31 cellular contexts compared by ENCODE assay signal in genomic region chr12:116619246-116619645, GRCh38.
"Had no signal": no experiment of that assay in that cellular context is flagged by ENCODE, and none has a peak within 500 bp of the region (broad histone marks: within the 10 kb centered on the region; RNA-seq: fewer than 3 reads in every experiment).

No MANE protein-coding gene starts in this region.

- H3K27me3 Mint-ChIP-seq: activated CD4-positive, alpha-beta T cell treated with anti-CD3 and anti-CD28 coated beads for 36 hours had no signal

- H3K36me3 Mint-ChIP-seq: activated CD4-positive, alpha-beta memory T cell treated with anti-CD3 and anti-CD28 coated beads for 36 hours; activated CD8-positive, alpha-beta memory T cell treated with anti-CD3 and anti-CD28 coated beads, Interleukin-2, amount 10 ng/mL, durations not matched to agents 7 days and 5 days; activated naive CD8-positive, alpha-beta T cell had no signal

- DNase-seq: activated B cell treated with CpG ODN at 0.5 μM for 24 hours; activated CD4-positive, alpha-beta memory T cell treated with anti-CD3 and anti-CD28 coated beads for 36 hours; activated CD4-positive, alpha-beta T cell treated with anti-CD3 and anti-CD28 coated beads for 36 hours; activated CD4-positive, alpha-beta T cell treated with anti-CD3 and anti-CD28 coated beads, Interleukin-2, amount 10 ng/mL, durations not matched to agents 24 days and 14 days; activated CD8-positive, alpha-beta memory T cell treated with anti-CD3 and anti-CD28 coated beads, Interleukin-2, amount 10 ng/mL, durations not matched to agents 7 days and 5 days; activated CD8-positive, alpha-beta memory T cell treated with anti-CD3 and anti-CD28 coated beads, Interleukin-2, amount 50 U/mL, for 48 hours; activated CD8-positive, alpha-beta T cell treated with anti-CD3 and anti-CD28 coated beads, Interleukin-2, amount 10 ng/mL, durations not matched to agents 7 days and 5 days; activated effector memory CD4-positive, alpha-beta T cell treated with Interleukin-2 at 50 U/mL for 16 hours; activated gamma-delta T cell treated with Interleukin-2 at 50 U/mL for 16 hours; activated naive CD4-positive, alpha-beta T cell treated with anti-CD3 and anti-CD28 coated beads, Interleukin-2, amount 50 U/mL, for 16 hours; activated naive CD4-positive, alpha-beta T cell treated with Interleukin-2 at 50 U/mL for 16 hours; activated T-cell treated with anti-CD3 and anti-CD28 coated beads for 4 hours; activated T-cell treated with anti-CD3 and anti-CD28 coated beads, Interleukin-2, amount 50 U/mL, for 24 hours; amygdala; body of pancreas; central memory CD4-positive, alpha-beta T cell; cerebellar nuclear complex; colonic mucosa; effector CD8-positive, alpha-beta T cell; esophagus squamous epithelium; foreskin melanocyte; T-helper 1 cell; T-helper 17 cell; T1000; WERI-Rb-1 had no signal

- H3K4me3 Mint-ChIP-seq: activated B cell treated with CpG ODN at 0.5 μM for 24 hours; activated CD4-positive, alpha-beta memory T cell treated with anti-CD3 and anti-CD28 coated beads for 36 hours; activated CD4-positive, alpha-beta T cell treated with anti-CD3 and anti-CD28 coated beads for 36 hours; activated CD4-positive, alpha-beta T cell treated with anti-CD3 and anti-CD28 coated beads, Interleukin-2, amount 10 ng/mL, durations not matched to agents 24 days and 14 days; activated CD8-positive, alpha-beta memory T cell treated with anti-CD3 and anti-CD28 coated beads, Interleukin-2, amount 10 ng/mL, durations not matched to agents 7 days and 5 days; activated CD8-positive, alpha-beta T cell treated with anti-CD3 and anti-CD28 coated beads, Interleukin-2, amount 10 ng/mL, durations not matched to agents 7 days and 5 days; activated naive CD8-positive, alpha-beta T cell; activated T-cell treated with anti-CD3 and anti-CD28 coated beads, Interleukin-2, amount 50 U/mL, for 24 hours; activated T-helper 17 cell treated with anti-CD3 and anti-CD28 coated beads, Interleukin-2, amount 50 U/mL, for 72 hours; T-helper 17 cell; T-helper 2 cell treated with Interferon-gamma antibody and Interleukin-4, amounts not matched to agents 5 μg/mL and 100 μg/mL, for 36 hours had no signal

- H3K27me3 ChIP-seq: body of pancreas, colonic mucosa, esophagus squamous epithelium, gastroesophageal sphincter had no signal

- ATAC-seq: activated CD4-positive, alpha-beta T cell treated with anti-CD3 and anti-CD28 coated beads for 36 hours; activated CD4-positive, CD25-positive, alpha-beta regulatory T cell treated with anti-CD3 and anti-CD28 coated beads, Interleukin-2, amount 50 U/mL, for 24 hours; activated CD8-positive, alpha-beta memory T cell treated with anti-CD3 and anti-CD28 coated beads, Interleukin-2, amount 10 ng/mL, durations not matched to agents 7 days and 5 days; activated CD8-positive, alpha-beta T cell treated with anti-CD3 and anti-CD28 coated beads, Interleukin-2, amount 10 ng/mL, durations not matched to agents 7 days and 5 days; activated T-helper 17 cell treated with anti-CD3 and anti-CD28 coated beads, Interleukin-2, amount 50 U/mL, for 72 hours; body of pancreas; gastroesophageal sphincter; T-helper 17 cell had no signal

- H3K27ac Mint-ChIP-seq: activated B cell treated with CpG ODN at 0.5 μM for 24 hours; activated CD4-positive, alpha-beta memory T cell treated with anti-CD3 and anti-CD28 coated beads for 36 hours; activated CD4-positive, alpha-beta T cell treated with anti-CD3 and anti-CD28 coated beads for 36 hours; activated CD4-positive, alpha-beta T cell treated with anti-CD3 and anti-CD28 coated beads, Interleukin-2, amount 10 ng/mL, durations not matched to agents 24 days and 14 days; activated CD8-positive, alpha-beta memory T cell treated with anti-CD3 and anti-CD28 coated beads, Interleukin-2, amount 10 ng/mL, durations not matched to agents 7 days and 5 days; activated CD8-positive, alpha-beta T cell treated with anti-CD3 and anti-CD28 coated beads, Interleukin-2, amount 10 ng/mL, durations not matched to agents 7 days and 5 days; activated naive CD8-positive, alpha-beta T cell; activated T-cell treated with anti-CD3 and anti-CD28 coated beads, Interleukin-2, amount 50 U/mL, for 24 hours; activated T-helper 17 cell treated with anti-CD3 and anti-CD28 coated beads, Interleukin-2, amount 50 U/mL, for 72 hours; T-helper 17 cell; T-helper 2 cell treated with Interferon-gamma antibody and Interleukin-4, amounts not matched to agents 5 μg/mL and 100 μg/mL, for 36 hours had no signal

- H3K4me3 ChIP-seq: body of pancreas, colonic mucosa, esophagus squamous epithelium, gastroesophageal sphincter had no signal

- H3K4me1 ChIP-seq: body of pancreas, colonic mucosa, esophagus squamous epithelium had no signal

- H3K4me1 Mint-ChIP-seq: activated B cell treated with CpG ODN at 0.5 μM for 24 hours; activated CD4-positive, alpha-beta T cell treated with anti-CD3 and anti-CD28 coated beads for 36 hours; activated CD4-positive, alpha-beta T cell treated with anti-CD3 and anti-CD28 coated beads, Interleukin-2, amount 10 ng/mL, durations not matched to agents 24 days and 14 days; activated CD8-positive, alpha-beta memory T cell treated with anti-CD3 and anti-CD28 coated beads, Interleukin-2, amount 10 ng/mL, durations not matched to agents 7 days and 5 days; activated T-helper 17 cell treated with anti-CD3 and anti-CD28 coated beads, Interleukin-2, amount 50 U/mL, for 72 hours; T-helper 17 cell had no signal

- H3K9me3 ChIP-seq: body of pancreas, colonic mucosa had no signal

- H3K27ac ChIP-seq: body of pancreas, colonic mucosa, epithelial cell of prostate, esophagus squamous epithelium, gastroesophageal sphincter, WERI-Rb-1 had no signal

- H3K36me3 ChIP-seq: colonic mucosa, esophagus squamous epithelium, gastroesophageal sphincter, WERI-Rb-1 had no signal
